ENCODE assay signal across 33 cellular contexts in genomic region chr1:165416876-165417275, GRCh38. TPM values are rescaled to one million over a fixed set of nuclear protein-coding genes. Genes with fewer than 3 reads are reported as not detected.
"Had no signal": no experiment of that assay in that cellular context is flagged by ENCODE, and none has a peak within 500 bp of the region (broad histone marks: within the 10 kb centered on the region; RNA-seq: fewer than 3 reads in every experiment).

No MANE protein-coding gene starts in this region.

- H3K27ac Mint-ChIP-seq: activated CD4-positive, alpha-beta memory T cell treated with anti-CD3 and anti-CD28 coated beads, Interleukin-2, amount 10 ng/mL, durations not matched to agents 7 days and 5 days; activated CD4-positive, alpha-beta T cell treated with anti-CD3 and anti-CD28 coated beads for 36 hours; activated CD4-positive, alpha-beta T cell treated with anti-CD3 and anti-CD28 coated beads, Interleukin-2, amount 10 ng/mL, durations not matched to agents 24 days and 14 days; activated naive CD8-positive, alpha-beta T cell; activated T-cell treated with anti-CD3 and anti-CD28 coated beads, Interleukin-2, amount 50 U/mL, for 24 hours; activated T-cell treated with anti-CD3 and anti-CD28 coated beads, Interleukin-2, amount 50 U/mL, for 72 hours had no signal

- H3K4me3 Mint-ChIP-seq: activated CD4-positive, alpha-beta memory T cell treated with anti-CD3 and anti-CD28 coated beads, Interleukin-2, amount 10 ng/mL, durations not matched to agents 7 days and 5 days; activated CD4-positive, alpha-beta T cell treated with anti-CD3 and anti-CD28 coated beads for 36 hours; activated CD4-positive, alpha-beta T cell treated with anti-CD3 and anti-CD28 coated beads, Interleukin-2, amount 10 ng/mL, durations not matched to agents 24 days and 14 days; activated naive CD8-positive, alpha-beta T cell; activated T-cell treated with anti-CD3 and anti-CD28 coated beads, Interleukin-2, amount 50 U/mL, for 24 hours; activated T-cell treated with anti-CD3 and anti-CD28 coated beads, Interleukin-2, amount 50 U/mL, for 72 hours had no signal

- H3K4me1 Mint-ChIP-seq: activated CD4-positive, alpha-beta memory T cell treated with anti-CD3 and anti-CD28 coated beads, Interleukin-2, amount 10 ng/mL, durations not matched to agents 7 days and 5 days; activated CD4-positive, alpha-beta T cell treated with anti-CD3 and anti-CD28 coated beads for 36 hours; activated CD4-positive, alpha-beta T cell treated with anti-CD3 and anti-CD28 coated beads, Interleukin-2, amount 10 ng/mL, durations not matched to agents 24 days and 14 days had no signal

- ATAC-seq: activated CD4-positive, alpha-beta T cell treated with anti-CD3 and anti-CD28 coated beads for 36 hours; activated T-cell treated with anti-CD3 and anti-CD28 coated beads, Interleukin-2, amount 50 U/mL, for 72 hours; gastroesophageal sphincter had no signal

- DNase-seq: activated CD4-positive, alpha-beta memory T cell treated with anti-CD3 and anti-CD28 coated beads, Interleukin-2, amount 10 ng/mL, durations not matched to agents 7 days and 5 days; activated CD4-positive, alpha-beta T cell treated with anti-CD3 and anti-CD28 coated beads for 36 hours; activated CD4-positive, alpha-beta T cell treated with anti-CD3 and anti-CD28 coated beads, Interleukin-2, amount 10 ng/mL, durations not matched to agents 24 days and 14 days; activated CD4-positive, CD25-positive, alpha-beta regulatory T cell; activated CD4-positive, CD25-positive, alpha-beta regulatory T cell treated with anti-CD3 and anti-CD28 coated beads, Interleukin-2, amount 50 U/mL, for 72 hours; activated CD8-positive, alpha-beta memory T cell treated with anti-CD3 and anti-CD28 coated beads, Interleukin-2, amount 50 U/mL, for 48 hours; activated effector memory CD4-positive, alpha-beta T cell treated with Interleukin-2 at 50 U/mL for 16 hours; activated gamma-delta T cell treated with Interleukin-2 at 50 U/mL for 16 hours; activated naive CD4-positive, alpha-beta T cell treated with anti-CD3 and anti-CD28 coated beads, Interleukin-2, amount 50 U/mL, for 16 hours; activated naive CD4-positive, alpha-beta T cell treated with Interleukin-2 at 50 U/mL for 16 hours; activated T-cell treated with anti-CD3 and anti-CD28 coated beads for 4 hours; activated T-cell treated with anti-CD3 and anti-CD28 coated beads, Interleukin-2, amount 50 U/mL, for 24 hours; activated T-cell treated with anti-CD3 and anti-CD28 coated beads, Interleukin-2, amount 50 U/mL, for 72 hours; amniotic stem cell; anterior cingulate cortex; brain microvascular endothelial cell; central memory CD4-positive, alpha-beta T cell; cerebellar nuclear complex; colonic mucosa; effector CD8-positive, alpha-beta T cell; esophagus squamous epithelium; foreskin melanocyte; T-helper 2 cell had no signal

- H3K27ac ChIP-seq: brain microvascular endothelial cell, colonic mucosa, epithelial cell of prostate, esophagus squamous epithelium, gastroesophageal sphincter had no signal

- H3K36me3 ChIP-seq: brain microvascular endothelial cell, colonic mucosa, esophagus squamous epithelium, gastroesophageal sphincter had no signal

- H3K4me1 ChIP-seq: colonic mucosa, gastroesophageal sphincter had no signal

- H3K36me3 Mint-ChIP-seq: activated naive CD8-positive, alpha-beta T cell had no signal

- H3K27me3 ChIP-seq: brain microvascular endothelial cell, colonic mucosa had no signal

- H3K4me3 ChIP-seq: colonic mucosa, esophagus squamous epithelium, gastroesophageal sphincter had no signal

- H3K9me3 ChIP-seq: colonic mucosa, esophagus squamous epithelium, gastroesophageal sphincter had no signal

- H3K9me3 Mint-ChIP-seq: activated CD4-positive, alpha-beta memory T cell treated with anti-CD3 and anti-CD28 coated beads, Interleukin-2, amount 10 ng/mL, durations not matched to agents 7 days and 5 days; activated CD4-positive, alpha-beta T cell treated with anti-CD3 and anti-CD28 coated beads, Interleukin-2, amount 10 ng/mL, durations not matched to agents 24 days and 14 days; activated T-cell treated with anti-CD3 and anti-CD28 coated beads, Interleukin-2, amount 50 U/mL, for 24 hours; activated T-cell treated with anti-CD3 and anti-CD28 coated beads, Interleukin-2, amount 50 U/mL, for 72 hours had no signal

RNA-seq across cellular contexts. Expression of gene RXRG, which starts 28.1 kb away (rescaled TPM):
- total RNA-seq: activated CD4-positive, alpha-beta memory T cell treated with anti-CD3 and anti-CD28 coated beads, Interleukin-2, amount 10 ng/mL, durations not matched to agents 7 days and 5 days; activated CD4-positive, alpha-beta T cell treated with anti-CD3 and anti-CD28 coated beads, Interleukin-2, amount 10 ng/mL, durations not matched to agents 24 days and 14 days; activated T-cell treated with anti-CD3 and anti-CD28 coated beads, Interleukin-2, amount 50 U/mL, for 72 hours; astrocyte; bronchial epithelial cell; dermis microvascular lymphatic vessel endothelial cell; endothelial cell of umbilical vein; fibroblast of villous mesenchyme; glomerular endothelial cell; T-helper 1 cell treated with Interleukin-12 subunit alpha and Interleukin-12 subunit beta and Interleukin-4 antibody, amounts not matched to agents 30 ng/mL and 1 ng/mL, for 36 hours had no signal
- polyA plus RNA-seq: endothelial cell of umbilical vein had no signal
